In genomic region chr6:68967549-68968300, GRCh38 we compare ENCODE assay signal across 1 cellular context.
TF ChIP-seq lines count a peak whose summit lies in the region.

No MANE protein-coding gene starts in this region.

TF ChIP-seq in K562, 482 proteins besides CTCF, POLR2A, EP300 and RAD21 (continued from another document and continues in another):
- TF ChIP-seq HOMEZ (CRISPR knock-in tag; IDR thresholded peaks at IDR 0.05) (no peak), MITF (IDR thresholded peaks at IDR 0.05) (no peak), ELF2 (CRISPR knock-in tag; IDR thresholded peaks at IDR 0.05) (no peak), BHLHE40 (IDR thresholded peaks at IDR 0.05; ENCODE audit: low read length) (no peak), RCOR1 (IDR thresholded peaks at IDR 0.05; ENCODE audit: borderline replicate concordance in 1 of 2, low read depth in 2 of 2, low read length in 2 of 2) (peak in 1 of 2 experiments; percentile 36; a peak in 1 of 4 replicates), MYNN (IDR thresholded peaks at IDR 0.05) (no peak), MYNN (CRISPR knock-in tag; IDR thresholded peaks at IDR 0.05) (no peak), ATF6 (CRISPR knock-in tag; IDR thresholded peaks at IDR 0.05) (no peak), NBN (IDR thresholded peaks at IDR 0.05; ENCODE audit: low read depth) (peak; percentile 58), ZNF518B (CRISPR knock-in tag; IDR thresholded peaks at IDR 0.05) (no peak), RBFOX2 (IDR thresholded peaks at IDR 0.05; ENCODE audit: low read depth, low read length) (no peak), ZBTB8A (IDR thresholded peaks at IDR 0.05; ENCODE audit: partially characterized antibody) (no peak), ZSCAN32 (CRISPR knock-in tag; IDR thresholded peaks at IDR 0.05) (no peak), ZNF830 (CRISPR knock-in tag; IDR thresholded peaks at IDR 0.05) (no peak), XRCC5 (IDR thresholded peaks at IDR 0.05; ENCODE audit: low read depth, low read length) (peak; percentile 71; the same call in 1 of the 2 replicates), E2F6 (IDR thresholded peaks at IDR 0.05; ENCODE audit: borderline replicate concordance in 1 of 2, extremely low read depth in 1 of 2, insufficient read depth in 1 of 2, insufficient read length in 1 of 2, low read depth in 1 of 2, low read length in 1 of 2, poor library complexity in 1 of 2, severe bottlenecking in 1 of 2) (peak in 1 of 2 experiments; percentile 51), SIN3B (IDR thresholded peaks at IDR 0.05; ENCODE audit: low read depth) (no peak), MCM5 (IDR thresholded peaks at IDR 0.05; ENCODE audit: low read depth) (no peak), NFE2L1 (tag; IDR thresholded peaks at IDR 0.05; ENCODE audit: borderline replicate concordance, low read depth) (no peak), ESRRA (IDR thresholded peaks at IDR 0.05; ENCODE audit: borderline replicate concordance, low read depth) (peak; percentile 21; the same call in 1 of the 2 replicates), MLLT1 (IDR thresholded peaks at IDR 0.05) (peak in 1 of 2 experiments; percentile 32; a peak in 1 of 4 replicates), MECOM (CRISPR knock-in tag; IDR thresholded peaks at IDR 0.05) (no peak), ZNF253 (CRISPR knock-in tag; conservative IDR thresholded peaks at IDR 0.05) (no peak), PHTF2 (CRISPR knock-in tag; IDR thresholded peaks at IDR 0.05) (no peak), POLR3G (IDR thresholded peaks at IDR 0.05; ENCODE audit: extremely low read depth, insufficient read length, insufficient replicate concordance) (no peak), ZNF764 (CRISPR knock-in tag; IDR thresholded peaks at IDR 0.05; ENCODE audit: low read depth) (no peak), DNMT1 (IDR thresholded peaks at IDR 0.05) (no peak), ADNP (tag; IDR thresholded peaks at IDR 0.05) (no peak), CHD2 (IDR thresholded peaks at IDR 0.05; ENCODE audit: low read depth, low read length) (no peak), SRSF7 (optimal IDR thresholded peaks at IDR 0.05; ENCODE audit: low read depth, low read length) (no peak), TEAD2 (tag; IDR thresholded peaks at IDR 0.05) (no peak), SMAD2 (IDR thresholded peaks at IDR 0.05; ENCODE audit: low read depth, low read length) (no peak), SRSF9 (IDR thresholded peaks at IDR 0.05; ENCODE audit: borderline replicate concordance, low read depth, low read length) (no peak), ZNF445 (CRISPR knock-in tag; IDR thresholded peaks at IDR 0.05; ENCODE audit: low read depth) (no peak), CBFA2T3 (IDR thresholded peaks at IDR 0.05) (peak; percentile 67), CEBPG (CRISPR knock-in tag; IDR thresholded peaks at IDR 0.05) (no peak), CEBPG (tag; conservative IDR thresholded peaks at IDR 0.05 in 1 of 2, IDR thresholded peaks at IDR 0.05 in 1 of 2) (no peak), CLOCK (CRISPR knock-in tag; IDR thresholded peaks at IDR 0.05; ENCODE audit: borderline replicate concordance) (no peak), CREB3L1 (IDR thresholded peaks at IDR 0.05; ENCODE audit: borderline replicate concordance, low read depth) (no peak), POLR2B (IDR thresholded peaks at IDR 0.05; ENCODE audit: low read depth, partially characterized antibody) (no peak), MTA1 (IDR thresholded peaks at IDR 0.05; ENCODE audit: borderline replicate concordance) (no peak), FOXP1 (CRISPR knock-in tag; IDR thresholded peaks at IDR 0.05) (no peak), HDAC6 (IDR thresholded peaks at IDR 0.05; ENCODE audit: low read depth, low read length) (no peak), PKNOX1 (IDR thresholded peaks at IDR 0.05) (peak; percentile 71), E2F8 (IDR thresholded peaks at IDR 0.05; ENCODE audit: low read depth, partially characterized antibody) (peak; percentile 88), ZNF143 (CRISPR knock-in tag; IDR thresholded peaks at IDR 0.05) (no peak), SAFB2 (IDR thresholded peaks at IDR 0.05; ENCODE audit: borderline replicate concordance, low read depth, low read length, severe bottlenecking) (no peak)
